30 cellular contexts compared by ENCODE assay signal in genomic region chr4:52001616-52002015, GRCh38. TPM values are rescaled to one million over a fixed set of nuclear protein-coding genes. Genes with fewer than 3 reads are reported as not detected.
DNase-seq lines count a peak whose midpoint lies in the region; ATAC-seq, FAIRE-seq and TF ChIP-seq lines count a peak whose summit lies in the region.
"Had no signal": no experiment of that assay in that cellular context is flagged by ENCODE, and none has a peak within 500 bp of the region (broad histone marks: within the 10 kb centered on the region; RNA-seq: fewer than 3 reads in every experiment).

No MANE protein-coding gene starts in this region.

- no peaks in the 10 kb centered on the region for H3K36me3 Mint-ChIP-seq in HFFc6 (ENCODE audit: low read depth)
- H3K36me3 Mint-ChIP-seq: activated naive CD4-positive, alpha-beta T cell treated with anti-CD3 and anti-CD28 coated beads, Interleukin-2, amount 10 ng/mL, durations not matched to agents 7 days and 5 days; immature natural killer cell had no signal

- H3K4me1 Mint-ChIP-seq in HFFc6 (ENCODE audit: low read depth), result no peaks in the 10 kb centered on the region; the same call in 1 of the 2 replicates
- H3K4me1 Mint-ChIP-seq: activated naive CD4-positive, alpha-beta T cell treated with anti-CD3 and anti-CD28 coated beads, Interleukin-2, amount 10 ng/mL, durations not matched to agents 7 days and 5 days; activated T-helper 17 cell treated with anti-CD3 and anti-CD28 coated beads, Interleukin-2, amount 50 U/mL, for 72 hours; immature natural killer cell had no signal

- H3K4me3 ChIP-seq in bronchial epithelial cell (ENCODE audit: low read depth, low read length), result no peak overlapping the region
- H3K4me3 ChIP-seq: gastroesophageal sphincter, left ventricle myocardium inferior, right atrium auricular region, spleen, thoracic aorta had no signal

- no peak overlapping the region for H3K27ac ChIP-seq in substantia nigra (ENCODE audit: low read depth, low read length, poor library complexity, severe bottlenecking)
- H3K27ac ChIP-seq: gastroesophageal sphincter, KMS-11, left ventricle myocardium inferior, parathyroid adenoma, right atrium auricular region, spleen, thoracic aorta had no signal

- DNase-seq in DMS53 treated with DMSO at 0.1 percent for 48 hours (lab: John Stamatoyannopoulos, UW; ENCODE audit: unreplicated experiment), result peak; percentile 4
- peak; percentile 15 for DNase-seq in M059J (ENCODE audit: low read depth)
- peak; percentile 85 for DNase-seq in bronchial epithelial cell (ENCODE audit: low read depth)
- peak; percentile 68 for DNase-seq in iris pigment epithelial cell (ENCODE audit: low read depth)
- DNase-seq in substantia nigra (lab: John Stamatoyannopoulos, UW), result no peak
- no peak for DNase-seq in T-helper 9 cell
- DNase-seq in HFFc6, result no peak
- DNase-seq: activated CD8-positive, alpha-beta T cell treated with anti-CD3 and anti-CD28 coated beads for 36 hours; activated naive CD4-positive, alpha-beta T cell treated with anti-CD3 and anti-CD28 coated beads, Interleukin-2, amount 10 ng/mL, durations not matched to agents 7 days and 5 days; amygdala; DMS79 treated with DMSO at 0.1 percent for 48 hours; immature natural killer cell; left ventricle myocardium inferior; mesendoderm; NCI-H1417 treated with DMSO at 0.1 percent for 48 hours; NCI-H345; SHP77 treated with DMSO at 0.1 percent for 48 hours; spleen; stimulated activated CD8-positive, alpha-beta memory T cell treated with anti-CD3 and anti-CD28 coated beads, Interleukin-4, amount 100 ng/mL, for 48 hours had no signal

- no peak for TF ChIP-seq CTCF in bronchial epithelial cell (IDR thresholded peaks at IDR 0.05; ENCODE audit: insufficient read depth, low read length, severe bottlenecking)
- TF ChIP-seq CTCF in HFFc6 (IDR thresholded peaks at IDR 0.05), result no peak

- H3K9me3 Mint-ChIP-seq in HFFc6, result no peaks in the 10 kb centered on the region
- H3K9me3 Mint-ChIP-seq: activated CD8-positive, alpha-beta T cell treated with anti-CD3 and anti-CD28 coated beads for 36 hours; activated naive CD4-positive, alpha-beta T cell treated with anti-CD3 and anti-CD28 coated beads, Interleukin-2, amount 10 ng/mL, durations not matched to agents 7 days and 5 days; activated T-helper 17 cell treated with anti-CD3 and anti-CD28 coated beads, Interleukin-2, amount 50 U/mL, for 72 hours; immature natural killer cell; stimulated activated naive CD8-positive, alpha-beta T cell treated with anti-CD3 and anti-CD28 coated beads, Interleukin-15, Interleukin-2, amounts not matched to agents 100 ng/mL and 50 ng/mL, for 24 hours had no signal

- no peak overlapping the region for H3K4me3 Mint-ChIP-seq in HFFc6
- H3K4me3 Mint-ChIP-seq: activated CD8-positive, alpha-beta T cell treated with anti-CD3 and anti-CD28 coated beads for 36 hours; activated naive CD4-positive, alpha-beta T cell treated with anti-CD3 and anti-CD28 coated beads, Interleukin-2, amount 10 ng/mL, durations not matched to agents 7 days and 5 days; activated T-helper 17 cell treated with anti-CD3 and anti-CD28 coated beads, Interleukin-2, amount 50 U/mL, for 72 hours; immature natural killer cell; stimulated activated naive CD8-positive, alpha-beta T cell treated with anti-CD3 and anti-CD28 coated beads, Interleukin-15, Interleukin-2, amounts not matched to agents 100 ng/mL and 50 ng/mL, for 24 hours had no signal

- no peaks in the 10 kb centered on the region for H3K36me3 ChIP-seq in bronchial epithelial cell (ENCODE audit: control insufficient read depth, insufficient read depth, low read length)
- H3K36me3 ChIP-seq: gastroesophageal sphincter, left ventricle myocardium inferior, right atrium auricular region, spleen, thoracic aorta had no signal

- H3K27ac Mint-ChIP-seq in HFFc6, result no peak overlapping the region
- H3K27ac Mint-ChIP-seq: activated CD8-positive, alpha-beta T cell treated with anti-CD3 and anti-CD28 coated beads for 36 hours; activated naive CD4-positive, alpha-beta T cell treated with anti-CD3 and anti-CD28 coated beads, Interleukin-2, amount 10 ng/mL, durations not matched to agents 7 days and 5 days; activated T-helper 17 cell treated with anti-CD3 and anti-CD28 coated beads, Interleukin-2, amount 50 U/mL, for 72 hours; immature natural killer cell; stimulated activated naive CD8-positive, alpha-beta T cell treated with anti-CD3 and anti-CD28 coated beads, Interleukin-15, Interleukin-2, amounts not matched to agents 100 ng/mL and 50 ng/mL, for 24 hours had no signal

- H3K27me3 ChIP-seq in bronchial epithelial cell (ENCODE audit: control insufficient read depth, insufficient read depth, low read length), result no peaks in the 10 kb centered on the region
- H3K27me3 ChIP-seq: gastroesophageal sphincter, right atrium auricular region, spleen had no signal

- H3K27me3 Mint-ChIP-seq in HFFc6 (ENCODE audit: insufficient read depth), result peaks cover 2% of the 10 kb centered on the region; the same call in 1 of the 2 replicates
- H3K27me3 Mint-ChIP-seq: activated CD8-positive, alpha-beta T cell treated with anti-CD3 and anti-CD28 coated beads for 36 hours; activated naive CD4-positive, alpha-beta T cell treated with anti-CD3 and anti-CD28 coated beads, Interleukin-2, amount 10 ng/mL, durations not matched to agents 7 days and 5 days; activated T-helper 17 cell treated with anti-CD3 and anti-CD28 coated beads, Interleukin-2, amount 50 U/mL, for 72 hours; stimulated activated naive CD8-positive, alpha-beta T cell treated with anti-CD3 and anti-CD28 coated beads, Interleukin-15, Interleukin-2, amounts not matched to agents 100 ng/mL and 50 ng/mL, for 24 hours had no signal

- no peak for FAIRE-seq in bronchial epithelial cell (lab: Jason Lieb, UNC)
- FAIRE-seq: A204.1 had no signal

- no peak for ATAC-seq in GM21381 (IDR thresholded peaks at IDR 0.05; ENCODE audit: unreplicated experiment)
- ATAC-seq: activated CD8-positive, alpha-beta T cell treated with anti-CD3 and anti-CD28 coated beads for 36 hours; activated T-helper 17 cell treated with anti-CD3 and anti-CD28 coated beads, Interleukin-2, amount 50 U/mL, for 72 hours; esophagus mucosa; gastroesophageal sphincter; Panc1 had no signal

RNA-seq across cellular contexts. Expression of gene LRRC66, which starts 18.5 kb away (rescaled TPM):
- not detected in 2 replicates for total RNA-seq in M059J (2014; rRNA removed; shearing (Covaris generic))
- total RNA-seq in bronchial epithelial cell, result 0.26 and 0.51 TPM in 2 replicates
- total RNA-seq in HFFc6 (2021; fragmentation: NEBNext Ultra II Directional; extraction: Animal tissue kit (Norgen Biotek cat#: 25700)), result under 1 TPM; 0.11 to 0.23 (median 0.14) TPM

RNA-seq across cellular contexts. Expression of gene SGCB, which starts 36.5 kb away (rescaled TPM):
- 15.5 and 33.1 TPM in 2 replicates for total RNA-seq in M059J (2014; rRNA removed; shearing (Covaris generic))
- 7.2 and 7.6 TPM in 2 replicates for total RNA-seq in bronchial epithelial cell
- total RNA-seq in HFFc6 (2021; fragmentation: NEBNext Ultra II Directional; extraction: Animal tissue kit (Norgen Biotek cat#: 25700)), result 100 to 1,000 TPM in 4 of 6 experiments, 10 to 100 TPM in 2; 93.0 to 117 (median 110) TPM

RNA-seq across cellular contexts. Expression of gene SPATA18, which starts 49.5 kb away (rescaled TPM):
- not detected in 2 replicates for total RNA-seq in M059J (2014; rRNA removed; shearing (Covaris generic))
- total RNA-seq in bronchial epithelial cell, result 11.8 and 16.1 TPM in 2 replicates
- total RNA-seq in HFFc6 (2021; fragmentation: NEBNext Ultra II Directional; extraction: Animal tissue kit (Norgen Biotek cat#: 25700)), result 10 to 100 TPM in 5 of 6 experiments, 1 to 10 TPM in 1; 6.9 to 12.9 (median 12.0) TPM

Comparison
In these comparisons a context has a peak if more than half of its experiments do, and no peak if none do; other contexts are left out.
1. DNase-seq: peak in DMS53 treated with DMSO at 0.1 percent for 48 hours (single experiment), M059J (single experiment), bronchial epithelial cell (single experiment) and iris pigment epithelial cell (single experiment); none in substantia nigra (0 of 49), T-helper 9 cell (single experiment) and HFFc6 (single experiment).